Comparison of ENCODE assay signal across 8 cellular contexts in the genomic region with DNA sequence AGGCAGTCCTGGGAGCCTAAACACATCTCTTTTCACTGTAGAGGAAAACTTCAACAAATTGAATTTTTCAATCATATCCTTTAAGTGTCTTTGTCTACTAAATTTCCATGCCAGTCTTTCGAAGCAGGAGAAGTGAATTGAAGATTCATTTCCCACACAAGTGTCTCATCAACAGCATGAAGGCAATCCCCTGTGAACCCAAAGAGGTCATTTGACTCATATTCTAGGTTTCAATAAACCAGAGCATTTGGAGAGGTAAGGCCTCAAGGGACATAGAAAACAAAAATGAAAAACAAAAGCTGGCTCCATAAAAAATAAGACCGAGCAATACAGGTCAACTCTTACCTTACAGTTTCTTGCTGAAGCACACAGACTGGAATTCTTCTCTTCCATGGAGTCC.
DNase-seq lines count a peak whose midpoint lies in the region; ATAC-seq lines count a peak whose summit lies in the region.

No MANE protein-coding gene starts in this region.

- H3K36me3 Mint-ChIP-seq in activated CD4-positive, alpha-beta memory T cell treated with anti-CD3 and anti-CD28 coated beads for 36 hours: no peaks in the 10 kb centered on the region
- no peaks in the 10 kb centered on the region for H3K36me3 Mint-ChIP-seq in activated CD4-positive, alpha-beta memory T cell treated with anti-CD3 and anti-CD28 coated beads, Interleukin-2, amount 10 ng/mL, durations not matched to agents 7 days and 5 days (ENCODE audit: low read depth)
- H3K36me3 Mint-ChIP-seq in stimulated activated effector memory CD8-positive, alpha-beta T cell treated with anti-CD3 and anti-CD28 coated beads, Interleukin-12 subunit alpha, Interleukin-12 subunit beta, amount 100 ng/mL, for 72 hours: no peaks in the 10 kb centered on the region

- no peak overlapping the region for H3K4me3 Mint-ChIP-seq in activated CD4-positive, alpha-beta memory T cell treated with anti-CD3 and anti-CD28 coated beads for 36 hours
- no peak overlapping the region for H3K4me3 Mint-ChIP-seq in activated CD4-positive, alpha-beta memory T cell treated with anti-CD3 and anti-CD28 coated beads, Interleukin-2, amount 10 ng/mL, durations not matched to agents 7 days and 5 days
- peak overlapping the region; percentile 32 for H3K4me3 Mint-ChIP-seq in stimulated activated effector memory CD8-positive, alpha-beta T cell treated with anti-CD3 and anti-CD28 coated beads, Interleukin-12 subunit alpha, Interleukin-12 subunit beta, amount 100 ng/mL, for 72 hours

- DNase-seq in activated CD4-positive, alpha-beta memory T cell treated with anti-CD3 and anti-CD28 coated beads for 36 hours: no peak
- no peak for DNase-seq in activated CD4-positive, alpha-beta memory T cell treated with anti-CD3 and anti-CD28 coated beads, Interleukin-2, amount 10 ng/mL, durations not matched to agents 7 days and 5 days
- no peak for DNase-seq in stimulated activated effector memory CD8-positive, alpha-beta T cell treated with anti-CD3 and anti-CD28 coated beads, Interleukin-12 subunit alpha, Interleukin-12 subunit beta, amount 100 ng/mL, for 72 hours (ENCODE audit: low spot score in 2 of 2)
- DNase-seq in OCI-M1 (lab: John Stamatoyannopoulos, UW) (no peak), DMS79 (lab: John Stamatoyannopoulos, UW) (no peak)
- no peak for DNase-seq in central memory CD4-positive, alpha-beta T cell

- intact Hi-C loops in activated CD4-positive, alpha-beta memory T cell treated with anti-CD3 and anti-CD28 coated beads for 36 hours (cut with micrococcal nuclease): loop anchor here (1.0 kb wide), 2 partner anchors 21 to 37 kb away; no protein-coding TSS in a partner anchor

- peaks cover 10% of the 10 kb centered on the region for H3K4me1 Mint-ChIP-seq in activated CD4-positive, alpha-beta memory T cell treated with anti-CD3 and anti-CD28 coated beads for 36 hours (ENCODE audit: low read depth)
- H3K4me1 Mint-ChIP-seq in activated CD4-positive, alpha-beta memory T cell treated with anti-CD3 and anti-CD28 coated beads, Interleukin-2, amount 10 ng/mL, durations not matched to agents 7 days and 5 days: peaks cover 4% of the 10 kb centered on the region
- H3K4me1 Mint-ChIP-seq in stimulated activated effector memory CD8-positive, alpha-beta T cell treated with anti-CD3 and anti-CD28 coated beads, Interleukin-12 subunit alpha, Interleukin-12 subunit beta, amount 100 ng/mL, for 72 hours: peaks cover 15% of the 10 kb centered on the region

- H3K27ac Mint-ChIP-seq in activated CD4-positive, alpha-beta memory T cell treated with anti-CD3 and anti-CD28 coated beads for 36 hours: peak overlapping the region; percentile 23
- H3K27ac Mint-ChIP-seq in activated CD4-positive, alpha-beta memory T cell treated with anti-CD3 and anti-CD28 coated beads, Interleukin-2, amount 10 ng/mL, durations not matched to agents 7 days and 5 days: no peak overlapping the region
- H3K27ac Mint-ChIP-seq in stimulated activated effector memory CD8-positive, alpha-beta T cell treated with anti-CD3 and anti-CD28 coated beads, Interleukin-12 subunit alpha, Interleukin-12 subunit beta, amount 100 ng/mL, for 72 hours: peak overlapping the region; percentile 6

- H3K27me3 Mint-ChIP-seq in activated CD4-positive, alpha-beta memory T cell treated with anti-CD3 and anti-CD28 coated beads for 36 hours: no peaks in the 10 kb centered on the region
- peaks cover 1% of the 10 kb centered on the region for H3K27me3 Mint-ChIP-seq in activated CD4-positive, alpha-beta memory T cell treated with anti-CD3 and anti-CD28 coated beads, Interleukin-2, amount 10 ng/mL, durations not matched to agents 7 days and 5 days

- CTCF ChIA-PET in activated CD4-positive, alpha-beta memory T cell treated with anti-CD3 and anti-CD28 coated beads for 36 hours (lab: Charles Lee): no interaction called here
- CTCF ChIA-PET in activated CD4-positive, alpha-beta memory T cell treated with anti-CD3 and anti-CD28 coated beads, Interleukin-2, amount 10 ng/mL, durations not matched to agents 7 days and 5 days (lab: Charles Lee): no interaction called here

- ATAC-seq in GM21526 (IDR thresholded peaks at IDR 0.05; ENCODE audit: low FRiP score, unreplicated experiment): peak; percentile 62
- peak; percentile 61 for ATAC-seq in HG03097 (IDR thresholded peaks at IDR 0.05; ENCODE audit: low FRiP score, unreplicated experiment)
- ATAC-seq in stimulated activated effector memory CD8-positive, alpha-beta T cell treated with anti-CD3 and anti-CD28 coated beads, Interleukin-12 subunit alpha, Interleukin-12 subunit beta, amount 100 ng/mL, for 72 hours: peak; percentile 94

- POLR2A ChIA-PET in activated CD4-positive, alpha-beta memory T cell treated with anti-CD3 and anti-CD28 coated beads for 36 hours (lab: Charles Lee): no interaction called here
- POLR2A ChIA-PET in activated CD4-positive, alpha-beta memory T cell treated with anti-CD3 and anti-CD28 coated beads, Interleukin-2, amount 10 ng/mL, durations not matched to agents 7 days and 5 days (lab: Charles Lee): no interaction called here

- no peaks in the 10 kb centered on the region for H3K9me3 Mint-ChIP-seq in activated CD4-positive, alpha-beta memory T cell treated with anti-CD3 and anti-CD28 coated beads for 36 hours
- H3K9me3 Mint-ChIP-seq in activated CD4-positive, alpha-beta memory T cell treated with anti-CD3 and anti-CD28 coated beads, Interleukin-2, amount 10 ng/mL, durations not matched to agents 7 days and 5 days: no peaks in the 10 kb centered on the region
- H3K9me3 Mint-ChIP-seq in stimulated activated effector memory CD8-positive, alpha-beta T cell treated with anti-CD3 and anti-CD28 coated beads, Interleukin-12 subunit alpha, Interleukin-12 subunit beta, amount 100 ng/mL, for 72 hours: no peaks in the 10 kb centered on the region
